In genomic region chr3:31253782-31254181, GRCh38 we compare ENCODE assay signal across 19 cellular contexts.
DNase-seq lines count a peak whose midpoint lies in the region; ATAC-seq, FAIRE-seq and TF ChIP-seq lines count a peak whose summit lies in the region.
"Had no signal": no experiment of that assay in that cellular context is flagged by ENCODE, and none has a peak within 500 bp of the region (broad histone marks: within the 10 kb centered on the region; RNA-seq: fewer than 3 reads in every experiment).

No MANE protein-coding gene starts in this region.

- intact Hi-C loops in CD14-positive monocyte (cut with micrococcal nuclease): loop anchor here in 1 of 2 donors (10.0 kb wide), 1 partner anchor 271 kb away; no protein-coding TSS in a partner anchor

- peaks cover 0 to 5% (median 0%) of the 10 kb centered on the region in 7 donors for H3K9me3 Mint-ChIP-seq in CD14-positive monocyte

- H3K4me3 ChIP-seq in bronchial epithelial cell (ENCODE audit: low read depth, low read length): no peak overlapping the region
- H3K4me3 ChIP-seq: lower lobe of right lung had no signal

- TF ChIP-seq CTCF in CD14-positive monocyte (IDR thresholded peaks at IDR 0.05) (no peak), bronchial epithelial cell (IDR thresholded peaks at IDR 0.05; ENCODE audit: insufficient read depth, low read length, severe bottlenecking) (no peak), GM13976 (IDR thresholded peaks at IDR 0.05; ENCODE audit: borderline replicate concordance, control extremely low read depth, extremely low read depth, insufficient read depth, missing control alignments) (no peak)

- ATAC-seq in T-helper 17 cell: no peak
- ATAC-seq: lower lobe of right lung, Panc1 had no signal

- peaks cover 2 to 4% of the 10 kb centered on the region in 2 donors for H3K36me3 Mint-ChIP-seq in CD14-positive monocyte
- peaks cover 2% of the 10 kb centered on the region for H3K36me3 Mint-ChIP-seq in T-helper 17 cell (ENCODE audit: low read depth)
- H3K36me3 Mint-ChIP-seq: naive B cell had no signal

- peak; percentile 68 for FAIRE-seq in bronchial epithelial cell (lab: Jason Lieb, UNC)
- FAIRE-seq: endothelial cell of umbilical vein, TTC549 had no signal

- no peaks in the 10 kb centered on the region for H3K9me3 ChIP-seq in T-helper 17 cell (ENCODE audit: control insufficient read depth, low read length, poor library complexity, severe bottlenecking)
- H3K9me3 ChIP-seq: lower lobe of right lung, SK-N-SH had no signal

- peak; percentile 52 for DNase-seq in SIG-M5 treated with dmso at 0.1 percent for 504 hours (lab: John Stamatoyannopoulos, UW; ENCODE audit: unreplicated experiment)
- no peak for DNase-seq in SIG-M5 (lab: John Stamatoyannopoulos, UW)
- no peak for DNase-seq in CD14-positive monocyte (ENCODE audit: low spot score)
- no peak for DNase-seq in T-helper 17 cell
- no peak for DNase-seq in bronchial epithelial cell (ENCODE audit: low read depth)
- no peak for DNase-seq in dermis blood vessel endothelial cell
- no peak for DNase-seq in GM13976 (ENCODE audit: low spot score)
- no peak for DNase-seq in NCI-H1092 (lab: John Stamatoyannopoulos, UW)
- DNase-seq: aorta, DMS79, lower lobe of right lung, naive B cell, NCI-H1930, NCI-H524, posterior cingulate gyrus, SK-N-SH had no signal

- peaks cover 46% of the 10 kb centered on the region for H3K4me1 Mint-ChIP-seq in CD14-positive monocyte
- H3K4me1 Mint-ChIP-seq in T-helper 17 cell: peaks cover 18% of the 10 kb centered on the region
- H3K4me1 Mint-ChIP-seq: naive B cell had no signal

- no peaks in the 10 kb centered on the region for H3K36me3 ChIP-seq in bronchial epithelial cell (ENCODE audit: control insufficient read depth, insufficient read depth, low read length)
- H3K36me3 ChIP-seq: lower lobe of right lung had no signal

- H3K4me3 Mint-ChIP-seq in CD14-positive monocyte (peak overlapping the region in 1 of 2 donors; percentile 78), T-helper 17 cell (no peak overlapping the region)
- H3K4me3 Mint-ChIP-seq: naive B cell had no signal

- H3K27me3 Mint-ChIP-seq in CD14-positive monocyte (ENCODE audit: low read depth in 3 of 3): peaks cover 0 to 1% (median 0%) of the 10 kb centered on the region in 3 donors
- no peaks in the 10 kb centered on the region for H3K27me3 Mint-ChIP-seq in T-helper 17 cell
- H3K27me3 Mint-ChIP-seq: naive B cell had no signal

- in situ Hi-C loops in GM13976 (cut with MboI; ENCODE audit: low sequenced_read_pairs, unreplicated experiment): no loop called here

- H3K27ac Mint-ChIP-seq in CD14-positive monocyte (peak overlapping the region; percentile 83 to 96 (median 93)), T-helper 17 cell (peak overlapping the region; percentile 49)
- H3K27ac Mint-ChIP-seq: naive B cell had no signal

- H3K27me3 ChIP-seq in bronchial epithelial cell (ENCODE audit: control insufficient read depth, insufficient read depth, low read length): no peaks in the 10 kb centered on the region
